ENCODE assay signal across 19 cellular contexts in the genomic region with DNA sequence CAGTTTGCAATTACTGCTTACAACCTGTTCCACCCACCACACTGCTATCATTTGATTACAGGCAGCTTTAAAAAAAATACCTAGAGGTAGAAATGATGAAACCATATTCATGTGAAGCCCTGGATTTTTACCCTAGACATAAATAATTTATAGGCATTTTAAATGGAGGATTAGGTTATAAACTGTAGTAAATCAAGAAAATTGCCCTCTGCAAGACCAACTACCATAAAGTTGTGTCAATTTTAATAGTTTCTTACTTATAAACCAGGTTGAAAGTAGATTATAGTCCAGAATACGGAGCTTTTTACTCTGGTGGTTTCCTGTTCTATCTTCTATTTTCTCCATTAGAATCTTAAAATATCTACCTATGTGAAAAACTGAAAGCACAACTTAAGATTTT. TPM values are rescaled to one million over a fixed set of nuclear protein-coding genes. Genes with fewer than 3 reads are reported as not detected.
A peak's percentile ranks its signal among the peaks of the same experiment; 100 is the strongest.
DNase-seq lines count a peak whose midpoint lies in the region; ATAC-seq, FAIRE-seq and TF ChIP-seq lines count a peak whose summit lies in the region.
"Had no signal": no experiment of that assay in that cellular context is flagged by ENCODE, and none has a peak within 500 bp of the region (broad histone marks: within the 10 kb centered on the region; RNA-seq: fewer than 3 reads in every experiment).

No MANE protein-coding gene starts in this region.

- no peak for TF ChIP-seq POLR2A in GM12878 (IDR thresholded peaks at IDR 0.05; ENCODE audit: low read depth, low read length)

- H3K27ac Mint-ChIP-seq in CD4-positive, alpha-beta memory T cell, result peak overlapping the region in 1 of 7 donors; percentile 41
- H3K27ac Mint-ChIP-seq: CD8-positive, alpha-beta T cell had no signal

- intact Hi-C loops in CD4-positive, alpha-beta memory T cell (cut with micrococcal nuclease), result no loop called here
- intact Hi-C loops in PC-9 (cut with micrococcal nuclease; ENCODE audit: unreplicated experiment), result no loop called here
- intact Hi-C loops in GM12878 (cut with micrococcal nuclease; ENCODE audit: unreplicated experiment), result no loop called here
- intact Hi-C loops in left colon (cut with DNase I, micrococcal nuclease), result no loop called here

- H3K36me3 Mint-ChIP-seq in CD4-positive, alpha-beta memory T cell, result peaks cover 10 to 16% of the 10 kb centered on the region in 2 donors

- in situ Hi-C loops in GM12878 (cut with MboI), result no loop called here

- 0% methylated on average over 1 of the region's 1 CpG for WGBS in GM12878 (ENCODE audit: insufficient coverage, insufficient replicate concordance, low lambda C conversion rate, missing lambda C conversion rate)

- peak overlapping the region in 6 of 8 donors; percentile 17 to 54 (median 24) for H3K4me3 Mint-ChIP-seq in CD4-positive, alpha-beta memory T cell

- H3K27me3 ChIP-seq in CD4-positive, alpha-beta memory T cell (ENCODE audit: insufficient read depth, low read length), result no peaks in the 10 kb centered on the region
- H3K27me3 ChIP-seq in PC-9 (ENCODE audit: insufficient read depth, low read depth) (no peaks in the 10 kb centered on the region), GM12878 (replicated peaks in 1 of 2; ENCODE audit: control insufficient read depth in 2 of 2, insufficient read depth in 2 of 2, low read length in 1 of 2) (no peaks in the 10 kb centered on the region)
- H3K27me3 ChIP-seq: BLaER1 treated with 17β-estradiol and CSF1 and Interleukin-3, amounts not matched to agents 10 nM and 100 nM had no signal

- H3K4me2 ChIP-seq in PC-9 (no peak overlapping the region), GM12878 (ENCODE audit: control insufficient read depth, insufficient read depth) (peak overlapping the region; percentile 26; the same call in 1 of the 2 replicates)
- H3K4me2 ChIP-seq: BLaER1 treated with 17β-estradiol and CSF1 and Interleukin-3, amounts not matched to agents 10 nM and 100 nM had no signal

- no peaks in the 10 kb centered on the region for H3K27me3 Mint-ChIP-seq in CD4-positive, alpha-beta memory T cell

- peaks cover 45 to 74% (median 59%) of the 10 kb centered on the region in 4 donors for H3K4me1 Mint-ChIP-seq in CD4-positive, alpha-beta memory T cell

- no peaks in the 10 kb centered on the region for H3K36me3 ChIP-seq in CD4-positive, alpha-beta memory T cell (ENCODE audit: insufficient read depth, low read length)
- H3K36me3 ChIP-seq in PC-9 (ENCODE audit: low read depth) (0 out of 2 replicates have a peak, but pooled peaks cover 13% of the 10 kb centered on the region), GM12878 (ENCODE audit: control insufficient read depth in 2 of 2, insufficient read depth in 2 of 2, low read length in 1 of 2) (0 out of 4 replicates have a peak, but pooled peaks cover 0 to 2% of the 10 kb centered on the region in 2 experiments)
- H3K36me3 ChIP-seq: BLaER1 treated with 17β-estradiol and CSF1 and Interleukin-3, amounts not matched to agents 10 nM and 100 nM had no signal

- peaks cover 77% of the 10 kb centered on the region for H3K4me1 ChIP-seq in CD4-positive, alpha-beta memory T cell (ENCODE audit: insufficient read depth, low read length)
- H3K4me1 ChIP-seq in PC-9 (replicated peaks; ENCODE audit: insufficient read depth) (peaks cover 27% of the 10 kb centered on the region), GM12878 (ENCODE audit: control insufficient read depth, insufficient read depth, low read length) (peaks cover 33% of the 10 kb centered on the region)

- no peak overlapping the region for H3K27ac ChIP-seq in CD4-positive, alpha-beta memory T cell (ENCODE audit: low read depth, low read length)
- H3K27ac ChIP-seq in PC-9, result peak overlapping the region; percentile 25; the same call in 1 of the 2 replicates
- peak overlapping the region; percentile 9; the same call in 1 of the 2 replicates for H3K27ac ChIP-seq in GM12878 (ENCODE audit: control insufficient read depth, insufficient read depth)
- H3K27ac ChIP-seq: BLaER1 treated with 17β-estradiol and CSF1 and Interleukin-3, amounts not matched to agents 10 nM and 100 nM; GM23248 had no signal

- ATAC-seq in GM12878 (no peak), left colon (no peak), GM18502 (IDR thresholded peaks at IDR 0.05; ENCODE audit: poor library complexity, unreplicated experiment) (no peak), GM19328 (IDR thresholded peaks at IDR 0.05; ENCODE audit: unreplicated experiment) (no peak)
- ATAC-seq: CD8-positive, alpha-beta T cell had no signal

- no peak for DNase-seq in CD4-positive, alpha-beta memory T cell
- DNase-seq in PC-9, result no peak
- no peak for DNase-seq in GM12878 (ENCODE audit: low read depth, low spot score)
- no peak for DNase-seq in left colon
- DNase-seq in NCI-H2227 (lab: John Stamatoyannopoulos, UW; ENCODE audit: unreplicated experiment), result no peak
- DNase-seq: ACHN; CD8-positive, alpha-beta T cell; COR-L47; DMS153; DND-41; GF-D8; GM23248; H7; IMR-90; KG1 had no signal

- no peaks in the 10 kb centered on the region for H3K9me3 ChIP-seq in CD4-positive, alpha-beta memory T cell (ENCODE audit: control insufficient read depth in 1 of 2, low read length in 2 of 2)
- H3K9me3 ChIP-seq in PC-9 (ENCODE audit: insufficient read depth, low read depth) (0 out of 2 replicates have a peak, but pooled peaks cover 3% of the 10 kb centered on the region), GM12878 (replicated peaks; ENCODE audit: control insufficient read depth, insufficient read depth, low read length) (no peaks in the 10 kb centered on the region)
- H3K9me3 ChIP-seq: BLaER1 treated with 17β-estradiol and CSF1 and Interleukin-3, amounts not matched to agents 10 nM and 100 nM had no signal

- POLR2A ChIA-PET in CD4-positive, alpha-beta memory T cell (lab: Charles Lee; ENCODE audit: partially characterized antibody), result interaction anchor here (1.2 to 1.7 kb wide), 2 partner anchors 13 to 74 kb away, joined by 3 to 10 read pairs; no protein-coding TSS in a partner anchor
- POLR2A ChIA-PET in PC-9 (lab: Charles Lee; ENCODE audit: unreplicated experiment) (no interaction called here), GM12878 (lab: Charles Lee) (interaction anchor here (0.9 to 1.2 kb wide), 2 partner anchors 11 to 28 kb away, joined by 3 read pairs; no protein-coding TSS in a partner anchor)

- FAIRE-seq in GM12878 (lab: Jason Lieb, UNC), result no peak
- FAIRE-seq: D721Med had no signal

- no peak for TF ChIP-seq RAD21 in GM12878 (IDR thresholded peaks at IDR 0.05; ENCODE audit: insufficient read depth, low read depth, low read length)

- SMC1A ChIA-PET in GM12878 (lab: Charles Lee; ENCODE audit: uncharacterized antibody, unreplicated experiment), result interaction anchor here (0.8 to 2.7 kb wide), 17 partner anchors 9 to 335 kb away, joined by 3 to 20 read pairs (median 4); no protein-coding TSS in a partner anchor

- no peaks in the 10 kb centered on the region for H3K9me2 ChIP-seq in PC-9 (ENCODE audit: insufficient read depth)

- no peak overlapping the region for H3K9ac ChIP-seq in GM12878 (ENCODE audit: control insufficient read depth, insufficient read depth, low read length)
- H3K9ac ChIP-seq: BLaER1 treated with 17β-estradiol and CSF1 and Interleukin-3, amounts not matched to agents 10 nM and 100 nM; GM23248 had no signal

- BruUV-seq in PC-9 (replicated peaks; lab: Mats Ljungman, UMichigan) (no TSS peak), GM12878 (replicated peaks; lab: Mats Ljungman, UMichigan) (no TSS peak)

- H4K20me1 ChIP-seq in PC-9 (ENCODE audit: insufficient read depth), result no peaks in the 10 kb centered on the region
- no peaks in the 10 kb centered on the region for H4K20me1 ChIP-seq in GM12878 (ENCODE audit: control insufficient read depth, insufficient read depth)
- H4K20me1 ChIP-seq: BLaER1 treated with 17β-estradiol and CSF1 and Interleukin-3, amounts not matched to agents 10 nM and 100 nM had no signal

- peaks cover 0 to 2% (median 0%) of the 10 kb centered on the region in 8 donors for H3K9me3 Mint-ChIP-seq in CD4-positive, alpha-beta memory T cell
- H3K9me3 Mint-ChIP-seq: CD8-positive, alpha-beta T cell had no signal

- RAD21 ChIA-PET in GM12878 (lab: Charles Lee; ENCODE audit: unreplicated experiment), result interaction anchor here (0.8 to 2.9 kb wide), 6 partner anchors 10 to 99 kb away, joined by 3 to 15 read pairs (median 6); no protein-coding TSS in a partner anchor

- TF ChIP-seq EP300 in GM12878 (IDR thresholded peaks at IDR 0.05; ENCODE audit: borderline replicate concordance in 1 of 2, control insufficient read depth in 1 of 2, low read depth in 2 of 2, low read length in 2 of 2), result no peak

- no peak overlapping the region for H2AFZ ChIP-seq in PC-9
- no peak overlapping the region for H2AFZ ChIP-seq in GM12878 (ENCODE audit: control insufficient read depth, low read depth, low read length)
- H2AFZ ChIP-seq: GM23248 had no signal

- H3K79me2 ChIP-seq in PC-9 (ENCODE audit: low read depth) (peaks cover 75% of the 10 kb centered on the region), GM12878 (ENCODE audit: control insufficient read depth, insufficient read depth, low read length) (peaks cover 83% of the 10 kb centered on the region)

- H3K4me3 ChIP-seq in CD4-positive, alpha-beta memory T cell (ENCODE audit: low read length in 2 of 2), result no peak overlapping the region
- H3K4me3 ChIP-seq in PC-9 (no peak overlapping the region), GM12878 (0 out of 2 replicates have a peak overlapping the region, but pooled peaks have one; percentile 1)
- H3K4me3 ChIP-seq: BLaER1 treated with 17β-estradiol and CSF1 and Interleukin-3, amounts not matched to agents 10 nM and 100 nM; GM23248 had no signal

- TF ChIP-seq CTCF in PC-9 (conservative IDR thresholded peaks at IDR 0.05) (no peak), GM12878 (IDR thresholded peaks at IDR 0.05 in 2 of 3, conservative IDR thresholded peaks at IDR 0.05 in 1 of 3; ENCODE audit: control insufficient read depth in 2 of 3, extremely low read depth in 1 of 3, insufficient read depth in 1 of 3, low read depth in 3 of 3, low read length in 3 of 3) (no peak)

- CTCF ChIA-PET in CD4-positive, alpha-beta memory T cell (lab: Charles Lee; ENCODE audit: partially characterized antibody), result interaction anchor here (0.9 to 1.9 kb wide), 4 partner anchors 9 to 120 kb away, joined by 3 to 5 read pairs (median 4); a partner anchor contains a TSS
- CTCF ChIA-PET in PC-9 (lab: Charles Lee) (no interaction called here), GM12878 (lab: Yijun Ruan, JAX) (interaction anchor here (1.0 to 1.8 kb wide), 6 partner anchors 9 to 283 kb away, joined by 3 to 6 read pairs (median 4); no protein-coding TSS in a partner anchor)

- peaks cover 14% of the 10 kb centered on the region for H3F3A ChIP-seq in PC-9 (ENCODE audit: insufficient read depth, low read depth)

RNA-seq across cellular contexts. Expression of a gene that starts 13.9 kb away (rescaled TPM):
- total RNA-seq in CD4-positive, alpha-beta memory T cell, result 10 to 100 TPM; 86.3 to 93.5 TPM
- 10 to 100 TPM; 14.6 to 29.8 TPM for polyA plus RNA-seq in CD4-positive, alpha-beta memory T cell
- total RNA-seq in PC-9 (2021) (28.8 and 30.7 TPM in 2 replicates), GM12878 (2014; rRNA removed) (44.8 and 55.4 TPM in 2 replicates), GM12878 (2014; rRNA removed; fragmentation: Illumina TruSeq; extraction: Trizol) (51.6 and 52.1 TPM in 2 replicates), GM12878 (2021) (73.6 and 74.3 TPM in 2 replicates), left colon (10 to 100 TPM; 30.5 to 32.1 TPM)
- total RNA-seq in GM12878 (2013; cell fraction: nucleolus; rRNA removed), result 150 and 178 TPM in 2 replicates
- polyA plus RNA-seq in GM12878 (2011; ENCODE audit: low read depth), result 34.0 TPM
- polyA plus RNA-seq in GM12878 (2011; rRNA removed) (29.8 and 31.3 TPM in 2 replicates), GM12878 (2014; fragmentation: Illumina TruSeq; extraction: Trizol) (65.1 and 67.4 TPM in 2 replicates), GM12878 (2014; fragmentation: Nextera tagmentation; extraction: Ambion mirVana) (10 to 100 TPM; 13.9 to 15.9 TPM), GM12878 (2014; rRNA removed) (35.3 and 39.5 TPM in 2 replicates), GM12878 (2016; fragmentation: Nextera tagmentation; extraction: Ambion mirVana) (10 to 100 TPM; 53.5 to 63.5 TPM)
- polyA plus RNA-seq in GM12878 (2011; cell fraction: cytosol; rRNA removed), result 13.9 and 16.5 TPM in 2 replicates
- 56.3 and 56.8 TPM in 2 replicates for polyA plus RNA-seq in GM12878 (2011; cell fraction: nucleus; rRNA removed)
- polyA plus RNA-seq in GM12878 (2012), result 54.7 and 56.7 TPM in 2 replicates
- 49.2 and 55.0 TPM in 2 replicates for polyA minus RNA-seq in GM12878 (2011; rRNA and poly(A)+ RNA removed)
- polyA minus RNA-seq in GM12878 (2011; cell fraction: cytosol; rRNA and poly(A)+ RNA removed), result 11.8 and 14.1 TPM in 2 replicates
- polyA minus RNA-seq in GM12878 (2011; cell fraction: nucleus; rRNA and poly(A)+ RNA removed), result 87.8 and 130 TPM in 2 replicates
